Comparison of ENCODE assay signal across 20 cellular contexts in genomic region chr4:10690185-10690907, GRCh38. TPM values are rescaled to one million over a fixed set of nuclear protein-coding genes. Genes with fewer than 3 reads are reported as not detected.
A peak's percentile ranks its signal among the peaks of the same experiment; 100 is the strongest.
DNase-seq lines count a peak whose midpoint lies in the region; ATAC-seq and TF ChIP-seq lines count a peak whose summit lies in the region.
"Had no signal": no experiment of that assay in that cellular context is flagged by ENCODE, and none has a peak within 500 bp of the region (broad histone marks: within the 10 kb centered on the region; RNA-seq: fewer than 3 reads in every experiment).

No MANE protein-coding gene starts in this region.

- no peak for TF ChIP-seq EP300 in SK-N-SH (IDR thresholded peaks at IDR 0.05; ENCODE audit: borderline replicate concordance in 1 of 2, low read depth in 1 of 2, low read length in 1 of 2)

- intact Hi-C loops in CD14-positive monocyte (cut with micrococcal nuclease), result no loop called here
- intact Hi-C loops in upper lobe of right lung (cut with DNase I), result no loop called here

- no peak for DNase-seq in CD14-positive monocyte (ENCODE audit: low spot score)
- peak; percentile 85 for DNase-seq in NOMO-1 treated with DMSO at 0.1 percent for 48 hours (lab: John Stamatoyannopoulos, UW; ENCODE audit: unreplicated experiment)
- no peak for DNase-seq in SK-N-SH
- no peak for DNase-seq in upper lobe of right lung
- no peak for DNase-seq in stimulated activated naive CD4-positive, alpha-beta T cell (lab: John Stamatoyannopoulos, UW)
- DNase-seq: activated CD8-positive, alpha-beta memory T cell treated with anti-CD3 and anti-CD28 coated beads for 24 hours; C1 segment of cervical spinal cord; mammary epithelial cell; MM.1S had no signal

- H3K9me3 Mint-ChIP-seq in CD14-positive monocyte, result peaks cover 0 to 2% (median 0%) of the 10 kb centered on the region in 7 donors
- H3K9me3 Mint-ChIP-seq: activated T-helper 17 cell treated with anti-CD3 and anti-CD28 coated beads, Interleukin-2, amount 50 U/mL, for 72 hours; neural progenitor cell had no signal

- H3K4me1 Mint-ChIP-seq in CD14-positive monocyte, result peaks cover 24% of the 10 kb centered on the region
- H3K4me1 Mint-ChIP-seq: activated T-helper 17 cell treated with anti-CD3 and anti-CD28 coated beads, Interleukin-2, amount 50 U/mL, for 72 hours had no signal

- no peaks in the 10 kb centered on the region for H3F3A ChIP-seq in SK-N-SH (replicated peaks; ENCODE audit: insufficient read depth)

- H2AFZ ChIP-seq in SK-N-SH (ENCODE audit: low read depth), result no peak overlapping the region
- H2AFZ ChIP-seq: neural progenitor cell had no signal

- no peaks in the 10 kb centered on the region for H4K20me1 ChIP-seq in SK-N-SH (ENCODE audit: insufficient read depth)

- no peaks in the 10 kb centered on the region for H3K9me2 ChIP-seq in SK-N-SH

- H3K9me3 ChIP-seq in SK-N-SH (no peaks in the 10 kb centered on the region), upper lobe of right lung (no peaks in the 10 kb centered on the region)
- H3K9me3 ChIP-seq: right atrium auricular region, vagina had no signal

- H3K79me2 ChIP-seq in SK-N-SH (ENCODE audit: insufficient read depth), result no peaks in the 10 kb centered on the region

- TF ChIP-seq RAD21 in SK-N-SH (IDR thresholded peaks at IDR 0.05; ENCODE audit: low read length), result no peak

- 11% methylated on average over 8 of the region's 8 CpGs for WGBS in SK-N-SH (ENCODE audit: low lambda C conversion rate)

- ATAC-seq in GM19452 (IDR thresholded peaks at IDR 0.05; ENCODE audit: unreplicated experiment) (peak; percentile 50), HG03159 (IDR thresholded peaks at IDR 0.05; ENCODE audit: unreplicated experiment) (peak; percentile 41), HG02840 (IDR thresholded peaks at IDR 0.05; ENCODE audit: low FRiP score, unreplicated experiment) (no peak), upper lobe of right lung (no peak)
- ATAC-seq: activated T-helper 17 cell treated with anti-CD3 and anti-CD28 coated beads, Interleukin-2, amount 50 U/mL, for 72 hours had no signal

- H3K27ac ChIP-seq in SK-N-SH (ENCODE audit: low read depth in 2 of 2, low read length in 1 of 2), result no peak overlapping the region
- H3K27ac ChIP-seq in upper lobe of right lung, result no peak overlapping the region
- H3K27ac ChIP-seq: neural progenitor cell, right atrium auricular region, RWPE1, vagina had no signal

- no peaks in the 10 kb centered on the region for H3K36me3 Mint-ChIP-seq in CD14-positive monocyte
- H3K36me3 Mint-ChIP-seq: neural progenitor cell had no signal

- peaks cover 0 to 1% (median 1%) of the 10 kb centered on the region in 3 donors for H3K27me3 Mint-ChIP-seq in CD14-positive monocyte (ENCODE audit: low read depth in 3 of 3)
- H3K27me3 Mint-ChIP-seq: activated T-helper 17 cell treated with anti-CD3 and anti-CD28 coated beads, Interleukin-2, amount 50 U/mL, for 72 hours had no signal

- no peak overlapping the region for H3K9ac ChIP-seq in SK-N-SH
- H3K9ac ChIP-seq: neural progenitor cell had no signal

- no peaks in the 10 kb centered on the region for H3K27me3 ChIP-seq in SK-N-SH (ENCODE audit: insufficient read depth)
- no peaks in the 10 kb centered on the region for H3K27me3 ChIP-seq in upper lobe of right lung
- H3K27me3 ChIP-seq: neural progenitor cell, right atrium auricular region, vagina had no signal

- peak overlapping the region in 1 of 2 donors; percentile 64 for H3K4me3 Mint-ChIP-seq in CD14-positive monocyte
- H3K4me3 Mint-ChIP-seq: activated T-helper 17 cell treated with anti-CD3 and anti-CD28 coated beads, Interleukin-2, amount 50 U/mL, for 72 hours; neural progenitor cell; T-helper 1 cell treated with Interleukin-12 subunit alpha and Interleukin-12 subunit beta and Interleukin-4 antibody, amounts not matched to agents 30 μg/mL and 1 μg/mL, for 36 hours had no signal

- H3K27ac Mint-ChIP-seq in CD14-positive monocyte, result peak overlapping the region in 4 of 7 donors; percentile 21 to 68 (median 58)
- H3K27ac Mint-ChIP-seq: activated T-helper 17 cell treated with anti-CD3 and anti-CD28 coated beads, Interleukin-2, amount 50 U/mL, for 72 hours; neural progenitor cell; T-helper 1 cell treated with Interleukin-12 subunit alpha and Interleukin-12 subunit beta and Interleukin-4 antibody, amounts not matched to agents 30 μg/mL and 1 μg/mL, for 36 hours had no signal

- no peak overlapping the region for H3K4me3 ChIP-seq in SK-N-SH (ENCODE audit: low read depth in 2 of 2, low read length in 1 of 2)
- H3K4me3 ChIP-seq in upper lobe of right lung, result no peak overlapping the region
- H3K4me3 ChIP-seq: neural progenitor cell, right atrium auricular region, vagina had no signal

- CTCF ChIA-PET in SK-N-SH (lab: Yijun Ruan, JAX), result no interaction called here

- TF ChIP-seq CTCF in CD14-positive monocyte (IDR thresholded peaks at IDR 0.05) (no peak), SK-N-SH (IDR thresholded peaks at IDR 0.05) (no peak), upper lobe of right lung (IDR thresholded peaks at IDR 0.05) (no peak)

- H3K4me2 ChIP-seq in SK-N-SH, result no peak overlapping the region
- H3K4me2 ChIP-seq: neural progenitor cell had no signal

- POLR2A ChIA-PET in SK-N-SH (lab: Yijun Ruan, JAX), result no interaction called here

- H3K4me1 ChIP-seq in SK-N-SH (ENCODE audit: control insufficient read depth in 1 of 2, insufficient read depth in 2 of 2, low read depth in 1 of 2, low read length in 1 of 2), result no peaks in the 10 kb centered on the region
- H3K4me1 ChIP-seq in upper lobe of right lung, result no peaks in the 10 kb centered on the region
- H3K4me1 ChIP-seq: right atrium auricular region, vagina had no signal

- no peaks in the 10 kb centered on the region for H3K36me3 ChIP-seq in SK-N-SH (replicated peaks in 1 of 2; ENCODE audit: control insufficient read depth in 1 of 2, insufficient read depth in 2 of 2, low read length in 1 of 2)
- H3K36me3 ChIP-seq in upper lobe of right lung, result no peaks in the 10 kb centered on the region
- H3K36me3 ChIP-seq: neural progenitor cell, right atrium auricular region, vagina had no signal

TF ChIP-seq in SK-N-SH, 30 proteins besides CTCF, POLR2A, EP300 and RAD21 (continues in another document):
- TF ChIP-seq PBX3 (IDR thresholded peaks at IDR 0.05) (no peak), ELF1 (IDR thresholded peaks at IDR 0.05) (no peak), IRF3 (IDR thresholded peaks at IDR 0.05; ENCODE audit: low read depth, low read length) (no peak), REST (IDR thresholded peaks at IDR 0.05; ENCODE audit: low read depth, low read length) (no peak), YY1 (IDR thresholded peaks at IDR 0.05; ENCODE audit: low read depth) (no peak), MAX (IDR thresholded peaks at IDR 0.05; ENCODE audit: low read depth) (no peak)

RNA-seq across cellular contexts. Expression of gene CLNK, which starts 5.8 kb away (rescaled TPM):
- polyA plus RNA-seq in CD14-positive monocyte (not detected), SK-N-SH (2012; rRNA removed) (not detected in 2 replicates)
- polyA plus RNA-seq in SK-N-SH (2012; cell fraction: cytosol; rRNA removed), result not detected in 2 replicates
- not detected in 2 replicates for polyA plus RNA-seq in SK-N-SH (2012; cell fraction: nucleus; rRNA removed)
- total RNA-seq in upper lobe of right lung, result 0.35 TPM
- total RNA-seq: activated T-helper 17 cell treated with anti-CD3 and anti-CD28 coated beads, Interleukin-2, amount 50 U/mL, for 72 hours; cerebellum; mammary epithelial cell; right atrium auricular region; vagina had no signal
- polyA plus RNA-seq: keratinocyte, mammary epithelial cell had no signal

Comparison
In these comparisons a context has a peak if more than half of its experiments do, and no peak if none do; other contexts are left out.
1. ATAC-seq: peak in GM19452 (single experiment) and HG03159 (single experiment); none in HG02840 (single experiment) and upper lobe of right lung (single experiment).